14 cellular contexts compared by ENCODE assay signal in genomic region chr17:15431201-15431600, GRCh38. TPM values are rescaled to one million over a fixed set of nuclear protein-coding genes. Genes with fewer than 3 reads are reported as not detected.
A peak's percentile ranks its signal among the peaks of the same experiment; 100 is the strongest.
DNase-seq lines count a peak whose midpoint lies in the region; ATAC-seq, FAIRE-seq and TF ChIP-seq lines count a peak whose summit lies in the region.
"Had no signal": no experiment of that assay in that cellular context is flagged by ENCODE, and none has a peak within 500 bp of the region (broad histone marks: within the 10 kb centered on the region; RNA-seq: fewer than 3 reads in every experiment).

No MANE protein-coding gene starts in this region.

- no peaks in the 10 kb centered on the region for H3K9me3 ChIP-seq in mucosa of rectum (ENCODE audit: control insufficient read depth in 2 of 2, low read length in 2 of 2)
- no peaks in the 10 kb centered on the region for H3K9me3 ChIP-seq in stomach smooth muscle (ENCODE audit: control insufficient read depth in 2 of 2, low read length in 2 of 2)

- H3K27ac ChIP-seq in mucosa of rectum (ENCODE audit: low read depth in 2 of 2, low read length in 2 of 2) (peak overlapping the region; percentile 58), stomach smooth muscle (ENCODE audit: low read length) (peak overlapping the region; percentile 64)
- H3K27ac ChIP-seq: epithelial cell of prostate had no signal

- ATAC-seq in GM18498 (IDR thresholded peaks at IDR 0.05; ENCODE audit: unreplicated experiment): no peak
- ATAC-seq in HG03442 (IDR thresholded peaks at IDR 0.05; ENCODE audit: unreplicated experiment): no peak

- TF ChIP-seq CTCF in fibroblast of mammary gland (conservative IDR thresholded peaks at IDR 0.05; ENCODE audit: control insufficient read depth, insufficient read depth, low read depth, low read length) (no peak), D721Med (IDR thresholded peaks at IDR 0.05; ENCODE audit: insufficient read depth, missing control alignments) (no peak)

- H3K4me1 ChIP-seq in mucosa of rectum (ENCODE audit: control insufficient read depth in 2 of 2, insufficient read depth in 2 of 2, low read length in 2 of 2) (peaks cover 6 to 10% of the 10 kb centered on the region in 2 donors), stomach smooth muscle (ENCODE audit: control insufficient read depth, insufficient read depth, low read length) (peaks cover 17% of the 10 kb centered on the region)

- no peak for FAIRE-seq in D721Med (lab: Jason Lieb, UNC)
- FAIRE-seq: G401.6 had no signal

- H3K9ac ChIP-seq in mucosa of rectum (ENCODE audit: low read depth in 1 of 2, low read length in 2 of 2): no peak overlapping the region
- H3K9ac ChIP-seq in stomach smooth muscle (ENCODE audit: low read length in 2 of 2): peak overlapping the region in 1 of 2 donors; percentile 42

- no peak overlapping the region for H3K4me3 ChIP-seq in fibroblast of mammary gland (ENCODE audit: control insufficient read depth, low read depth, low read length)
- no peak overlapping the region for H3K4me3 ChIP-seq in mucosa of rectum (ENCODE audit: low read length in 2 of 2)
- no peak overlapping the region for H3K4me3 ChIP-seq in stomach smooth muscle (ENCODE audit: low read length in 2 of 2)
- H3K4me3 ChIP-seq: lung had no signal

- no peaks in the 10 kb centered on the region for H3K36me3 ChIP-seq in mucosa of rectum (ENCODE audit: control insufficient read depth in 2 of 2, insufficient read depth in 2 of 2, low read length in 2 of 2)
- no peaks in the 10 kb centered on the region for H3K36me3 ChIP-seq in stomach smooth muscle (ENCODE audit: control insufficient read depth in 2 of 2, insufficient read depth in 2 of 2, low read length in 2 of 2)

- no peaks in the 10 kb centered on the region for H3K27me3 ChIP-seq in mucosa of rectum (ENCODE audit: control insufficient read depth in 2 of 2, insufficient read depth in 2 of 2, low read length in 2 of 2)
- no peaks in the 10 kb centered on the region for H3K27me3 ChIP-seq in stomach smooth muscle (ENCODE audit: control insufficient read depth in 1 of 2, insufficient read depth in 2 of 2, low read length in 2 of 2)

- DNase-seq in LHCN-M2 (ENCODE audit: low read depth) (peak; percentile 81), fibroblast of mammary gland (ENCODE audit: low read depth) (peak; percentile 62), hepatic stellate cell (ENCODE audit: low spot score) (no peak), D721Med (ENCODE audit: insufficient read length, low spot score) (no peak)
- DNase-seq: NCI-H1694 treated with DMSO at 0.1 percent for 48 hours; NCI-H510A; stimulated activated CD4-positive, alpha-beta T cell treated with anti-CD3 and anti-CD28 coated beads, Interleukin-15, amount 100 ng/mL, for 24 hours had no signal

RNA-seq across cellular contexts. Expression of gene CDRT4, which starts 36.2 kb away (rescaled TPM):
- total RNA-seq in LHCN-M2 (2014; rRNA removed): not detected in 2 replicates
- 0.40 TPM for polyA plus RNA-seq in LHCN-M2 (2012)

Comparison
In these comparisons a context has a peak if more than half of its experiments do, and no peak if none do; other contexts are left out.
1. DNase-seq: peak in LHCN-M2 (single experiment) and fibroblast of mammary gland (single experiment); none in hepatic stellate cell (single experiment) and D721Med (single experiment).